ENCODE assay signal across 20 cellular contexts in the genomic region with DNA sequence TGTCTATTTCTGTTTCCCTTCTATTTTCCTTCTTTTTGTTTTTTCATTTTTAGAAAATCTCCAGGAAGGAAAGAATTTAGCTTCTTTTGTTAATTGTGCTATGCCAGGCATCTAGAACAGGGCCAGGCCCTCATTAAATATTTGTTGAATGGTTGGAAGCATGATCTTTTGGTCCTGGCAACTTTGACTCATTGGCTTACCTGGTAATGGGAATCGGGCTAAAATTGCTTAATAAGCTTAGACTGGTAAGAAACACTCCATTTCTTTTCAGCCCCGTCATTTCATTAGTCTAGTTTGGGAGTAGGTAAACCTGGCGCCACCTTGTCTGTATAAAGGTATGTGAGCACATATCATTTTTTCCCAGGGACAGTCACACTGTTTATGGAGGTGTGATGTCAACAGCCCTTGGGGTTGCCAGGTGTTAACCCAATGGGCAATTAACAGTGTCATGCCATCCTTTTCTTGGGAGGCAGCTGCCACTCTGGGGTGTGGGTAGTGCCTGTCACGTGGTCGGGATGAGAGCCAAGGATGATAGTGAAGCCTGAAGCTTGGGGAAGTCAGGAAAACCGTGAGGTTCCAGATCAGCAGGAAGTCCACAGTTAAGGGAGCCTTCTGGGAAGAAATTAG. TPM values are rescaled to one million over a fixed set of nuclear protein-coding genes. Genes with fewer than 3 reads are reported as not detected.
"Had no signal": no experiment of that assay in that cellular context is flagged by ENCODE, and none has a peak within 500 bp of the region (broad histone marks: within the 10 kb centered on the region; RNA-seq: fewer than 3 reads in every experiment).

No MANE protein-coding gene starts in this region.

- H3K36me3 ChIP-seq: left ventricle myocardium inferior, ovary, sigmoid colon, stomach had no signal

- FAIRE-seq: islet of Langerhans, urothelium cell line had no signal

- H3K27ac ChIP-seq: left ventricle myocardium inferior, ovary, sigmoid colon had no signal

- H3K9me3 ChIP-seq: ovary, sigmoid colon, stomach had no signal

- H3K27me3 ChIP-seq: ovary, sigmoid colon, stomach had no signal

- DNase-seq: activated B cell treated with CpG ODN at 0.5 μM for 24 hours; activated CD4-positive, alpha-beta T cell treated with anti-CD3 and anti-CD28 coated beads for 48 hours; activated CD8-positive, alpha-beta memory T cell treated with anti-CD3 and anti-CD28 coated beads, Interleukin-2, amount 50 U/mL, for 4 hours; activated CD8-positive, alpha-beta T cell treated with anti-CD3 and anti-CD28 coated beads for 36 hours; activated T-cell treated with anti-CD3 and anti-CD28 coated beads, Interleukin-2, amount 50 U/mL, for 48 hours; aorta; dermis blood vessel endothelial cell; left ventricle myocardium inferior; ovary; sigmoid colon; stimulated activated CD4-positive, alpha-beta T cell treated with anti-CD3 and anti-CD28 coated beads, Interleukin-12 subunit alpha, Interleukin-12 subunit beta, amount 100 ng/mL, for 4 hours; stimulated activated CD4-positive, alpha-beta T cell treated with anti-CD3 and anti-CD28 coated beads, Interleukin-2, amount 100 ng/mL, for 24 hours; stomach; T-helper 17 cell had no signal

- H3K4me3 ChIP-seq: left ventricle myocardium inferior, ovary, sigmoid colon, stomach had no signal

- ATAC-seq: activated CD8-positive, alpha-beta T cell treated with anti-CD3 and anti-CD28 coated beads for 36 hours; T-helper 17 cell had no signal

- H3K4me1 ChIP-seq: sigmoid colon had no signal

RNA-seq across cellular contexts. Expression of gene RNF222, which starts 28.6 kb away (rescaled TPM):
- total RNA-seq: activated B cell treated with CpG ODN at 0.5 μM for 24 hours, aorta, cerebellum, dermis blood vessel endothelial cell, left ventricle myocardium inferior, mesenteric fat pad, neural crest cell, ovary, pulmonary artery endothelial cell, sigmoid colon, stomach had no signal
- polyA plus RNA-seq: aorta, ovary had no signal
